ENCODE assay signal across 19 cellular contexts in the genomic region with DNA sequence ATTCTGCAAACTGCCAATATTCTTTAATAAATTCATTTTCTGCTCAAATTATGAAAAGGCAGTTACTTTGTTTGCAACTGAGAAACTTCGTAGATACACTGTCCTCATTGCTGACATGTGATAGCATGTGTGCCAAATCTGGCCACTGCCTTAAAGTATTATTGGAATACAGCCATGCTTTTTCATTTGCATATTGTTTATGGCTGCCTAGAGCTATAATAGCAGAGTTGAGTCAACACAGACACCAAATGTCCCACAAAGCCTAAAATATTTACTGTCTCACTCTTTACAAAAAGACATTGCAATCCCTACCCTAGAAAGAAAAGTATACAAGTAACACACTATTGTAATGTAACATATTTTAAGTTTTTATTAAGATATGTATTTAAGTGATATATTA.
A peak's percentile ranks its signal among the peaks of the same experiment; 100 is the strongest.
DNase-seq lines count a peak whose midpoint lies in the region; ATAC-seq and TF ChIP-seq lines count a peak whose summit lies in the region.
"Had no signal": no experiment of that assay in that cellular context is flagged by ENCODE, and none has a peak within 500 bp of the region (broad histone marks: within the 10 kb centered on the region; RNA-seq: fewer than 3 reads in every experiment).

No MANE protein-coding gene starts in this region.

- no peak overlapping the region for H4K8ac ChIP-seq in mesenchymal stem cell (ENCODE audit: low read length)

- H3K4me1 ChIP-seq in mesenchymal stem cell (ENCODE audit: control insufficient read depth, insufficient read depth, low read depth, low read length) = no peaks in the 10 kb centered on the region

- H3K14ac ChIP-seq in mesenchymal stem cell (ENCODE audit: low read length in 2 of 2) = no peak overlapping the region

- no peaks in the 10 kb centered on the region for H3K27me3 ChIP-seq in mesenchymal stem cell (ENCODE audit: control insufficient read depth in 1 of 2, insufficient read depth in 1 of 2, low read length in 2 of 2)

- H2AK5ac ChIP-seq in mesenchymal stem cell (ENCODE audit: low read length, severe bottlenecking) = no peak overlapping the region

- H2AFZ ChIP-seq in mesenchymal stem cell (ENCODE audit: low read depth, low read length) = no peak overlapping the region
- H2AFZ ChIP-seq: PC-9 had no signal

- no peak overlapping the region for H3K18ac ChIP-seq in mesenchymal stem cell (ENCODE audit: low read depth in 1 of 2, low read length in 2 of 2)

- no peak for TF ChIP-seq CTCF in HFF-Myc (IDR thresholded peaks at IDR 0.05; ENCODE audit: low read depth, low read length, missing control alignments)

- no peak overlapping the region for H2BK12ac ChIP-seq in mesenchymal stem cell (ENCODE audit: low read length in 2 of 2)

- no peaks in the 10 kb centered on the region for H3K9me3 ChIP-seq in SK-N-MC (ENCODE audit: low read depth, low read length)
- H3K9me3 ChIP-seq in mesenchymal stem cell (ENCODE audit: control insufficient read depth, low read length) = peaks cover 3% of the 10 kb centered on the region

- no peak overlapping the region for H2BK15ac ChIP-seq in mesenchymal stem cell (ENCODE audit: low read depth, poor library complexity, severe bottlenecking)

- H3K4ac ChIP-seq in mesenchymal stem cell (ENCODE audit: low read depth in 1 of 2, low read length in 2 of 2) = no peak overlapping the region

- DNase-seq in HFF-Myc (ENCODE audit: extremely low read depth, low read depth) (peak; percentile 9), SK-N-MC (ENCODE audit: low read depth, low spot score) (no peak), mesenchymal stem cell (peak; percentile 28), NCI-H526 treated with DMSO at 0.1 percent for 48 hours (lab: John Stamatoyannopoulos, UW) (no peak)
- DNase-seq: DMS79 treated with DMSO at 0.1 percent for 48 hours, MV-4-11, NCI-H1417, NCI-H187, NCI-H226, NCI-H524, PC-9, SIG-M5, T-helper 1 cell had no signal

- ATAC-seq in GM18520 (IDR thresholded peaks at IDR 0.05; ENCODE audit: unreplicated experiment) (no peak), HG02678 (IDR thresholded peaks at IDR 0.05; ENCODE audit: unreplicated experiment) (no peak), GM21381 (IDR thresholded peaks at IDR 0.05; ENCODE audit: unreplicated experiment) (no peak)
- ATAC-seq: GM12878, K562 had no signal

- no peak overlapping the region for H3K23ac ChIP-seq in mesenchymal stem cell (ENCODE audit: low read length in 2 of 2)

- H4K91ac ChIP-seq in mesenchymal stem cell (ENCODE audit: low read length) = no peak overlapping the region

- WGBS in mesenchymal stem cell = 80% methylated on average over 1 of the region's 1 CpG

- H3K4me3 ChIP-seq in HFF-Myc (replicated peaks; ENCODE audit: low read depth, low read length) (no peak overlapping the region), SK-N-MC (no peak overlapping the region), mesenchymal stem cell (ENCODE audit: insufficient read depth in 1 of 2, low read depth in 1 of 2, low read length in 2 of 2) (no peak overlapping the region)
- H3K4me3 ChIP-seq: GM12878, K562, PC-9 had no signal

- H3K36me3 ChIP-seq in SK-N-MC (ENCODE audit: insufficient read depth, low read length) (no peaks in the 10 kb centered on the region), mesenchymal stem cell (ENCODE audit: control insufficient read depth in 1 of 2, insufficient read depth in 2 of 2, low read depth in 1 of 2, low read length in 2 of 2) (no peaks in the 10 kb centered on the region)

- no peaks in the 10 kb centered on the region for H3K79me1 ChIP-seq in mesenchymal stem cell (replicated peaks; ENCODE audit: low read length, poor library complexity, severe bottlenecking)

- no peak overlapping the region for H3K4me2 ChIP-seq in mesenchymal stem cell (ENCODE audit: low read length, poor library complexity, severe bottlenecking)
- H3K4me2 ChIP-seq: PC-9 had no signal

- H3K27ac ChIP-seq in SK-N-MC = peak overlapping the region; percentile 19; the same call in 1 of the 2 replicates
- no peak overlapping the region for H3K27ac ChIP-seq in mesenchymal stem cell (ENCODE audit: low read length, poor library complexity, severe bottlenecking)
- H3K27ac ChIP-seq: PC-9, RWPE1 had no signal

- H3K9ac ChIP-seq in SK-N-MC (ENCODE audit: insufficient read length) (no peak overlapping the region), mesenchymal stem cell (ENCODE audit: low read length) (no peak overlapping the region)

- H2BK120ac ChIP-seq in mesenchymal stem cell (ENCODE audit: low read depth, low read length) = no peak overlapping the region

- no peak overlapping the region for H2BK5ac ChIP-seq in mesenchymal stem cell (ENCODE audit: low read depth, low read length, poor library complexity, severe bottlenecking)

Comparison
In these comparisons a context has a peak if more than half of its experiments do, and no peak if none do; other contexts are left out.
1. DNase-seq: peak in HFF-Myc (single experiment) and mesenchymal stem cell (single experiment); none in SK-N-MC (single experiment) and NCI-H526 treated with DMSO at 0.1 percent for 48 hours (single experiment).